ENCODE assay signal across 15 cellular contexts in genomic region chr22:27541831-27542230, GRCh38.
"Had no signal": no experiment of that assay in that cellular context is flagged by ENCODE, and none has a peak within 500 bp of the region (broad histone marks: within the 10 kb centered on the region; RNA-seq: fewer than 3 reads in every experiment).

No MANE protein-coding gene starts in this region.

- H3K4me1 ChIP-seq: parathyroid adenoma, tibial artery, uterus had no signal

- H3K36me3 ChIP-seq: cardiac muscle cell, tibial artery, uterus had no signal

- H3K4me3 ChIP-seq: cardiac muscle cell, tibial artery, uterus had no signal

- H3K9ac ChIP-seq: parathyroid adenoma had no signal

- H2AFZ ChIP-seq: parathyroid adenoma had no signal

- DNase-seq: activated CD4-positive, alpha-beta memory T cell treated with anti-CD3 and anti-CD28 coated beads for 36 hours; activated CD4-positive, alpha-beta T cell treated with anti-CD3 and anti-CD28 coated beads for 1 hour; activated CD8-positive, alpha-beta memory T cell treated with anti-CD3 and anti-CD28 coated beads, Interleukin-2, amount 10 ng/mL, durations not matched to agents 7 days and 5 days; activated effector memory CD4-positive, alpha-beta T cell treated with Interleukin-2 at 50 U/mL for 16 hours; activated naive CD4-positive, alpha-beta T cell treated with anti-CD3 and anti-CD28 coated beads, Interleukin-2, amount 50 U/mL, for 16 hours; activated T-cell treated with anti-CD3 and anti-CD28 coated beads, Interleukin-2, amount 50 U/mL, for 24 hours; islet precursor cell; midbrain; stimulated activated CD4-positive, alpha-beta T cell treated with anti-CD3 and anti-CD28 coated beads, Interleukin-2, amount 100 ng/mL, for 48 hours; stimulated activated naive CD4-positive, alpha-beta T cell; tibial artery; uterus had no signal

- H3K27ac ChIP-seq: cardiac muscle cell, parathyroid adenoma, tibial artery, uterus, VCaP had no signal

- H3K9me3 ChIP-seq: tibial artery, uterus had no signal

- H3K27me3 ChIP-seq: cardiac muscle cell, uterus had no signal
